1 cellular context compared by ENCODE assay signal in the genomic region with DNA sequence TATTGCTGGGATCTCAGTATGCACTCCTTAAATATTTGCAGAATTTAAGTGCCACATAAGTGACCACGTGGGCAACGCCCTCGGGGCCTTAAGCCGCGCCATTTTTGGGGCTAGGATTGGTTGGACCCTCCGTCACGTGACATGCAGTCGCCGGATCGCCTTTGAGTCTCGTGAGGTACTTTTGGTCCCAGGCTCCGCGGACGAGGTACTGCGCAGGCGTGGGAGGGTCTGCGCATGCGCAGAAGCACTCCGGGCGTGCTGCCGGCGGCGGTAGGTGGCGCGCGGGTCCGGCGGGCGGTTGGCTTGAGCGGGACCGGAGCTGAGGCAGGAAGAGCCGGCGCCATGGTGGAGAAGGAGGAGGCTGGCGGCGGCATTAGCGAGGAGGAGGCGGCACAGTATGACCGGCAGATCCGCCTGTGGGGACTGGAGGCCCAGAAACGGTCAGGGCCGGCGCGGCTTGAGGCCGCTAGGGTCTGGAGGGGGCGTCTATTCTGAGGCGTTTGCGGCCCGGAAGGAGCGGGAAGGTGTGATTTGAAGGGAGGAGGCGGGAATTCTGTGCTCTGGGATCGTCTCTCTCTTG.
TF ChIP-seq lines count a peak whose summit lies in the region.

A gene (plus strand): TSS at position 247 of the 580 bp plus-strand sequence. CDS start 96 bp downstream, at position 343.

TF ChIP-seq in HepG2, 621 proteins besides CTCF, POLR2A, EP300 and RAD21 (continued from another document and continues in another):
- TF ChIP-seq, protein P1, sequence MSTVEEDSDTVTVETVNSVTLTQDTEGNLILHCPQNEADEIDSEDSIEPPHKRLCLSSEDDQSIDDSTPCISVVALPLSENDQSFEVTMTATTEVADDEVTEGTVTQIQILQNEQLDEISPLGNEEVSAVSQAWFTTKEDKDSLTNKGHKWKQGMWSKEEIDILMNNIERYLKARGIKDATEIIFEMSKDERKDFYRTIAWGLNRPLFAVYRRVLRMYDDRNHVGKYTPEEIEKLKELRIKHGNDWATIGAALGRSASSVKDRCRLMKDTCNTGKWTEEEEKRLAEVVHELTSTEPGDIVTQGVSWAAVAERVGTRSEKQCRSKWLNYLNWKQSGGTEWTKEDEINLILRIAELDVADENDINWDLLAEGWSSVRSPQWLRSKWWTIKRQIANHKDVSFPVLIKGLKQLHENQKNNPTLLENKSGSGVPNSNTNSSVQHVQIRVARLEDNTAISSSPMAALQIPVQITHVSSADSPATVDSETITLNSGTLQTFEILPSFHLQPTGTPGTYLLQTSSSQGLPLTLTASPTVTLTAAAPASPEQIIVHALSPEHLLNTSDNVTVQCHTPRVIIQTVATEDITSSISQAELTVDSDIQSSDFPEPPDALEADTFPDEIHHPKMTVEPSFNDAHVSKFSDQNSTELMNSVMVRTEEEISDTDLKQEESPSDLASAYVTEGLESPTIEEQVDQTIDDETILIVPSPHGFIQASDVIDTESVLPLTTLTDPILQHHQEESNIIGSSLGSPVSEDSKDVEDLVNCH (CRISPR knock-in tag; IDR thresholded peaks at IDR 0.05), result no peak
- TF ChIP-seq TBL1XR1 (IDR thresholded peaks at IDR 0.05; ENCODE audit: borderline replicate concordance, low read length, partially characterized antibody), result peak; percentile 66
- peak; percentile 75; the same call in 1 of the 3 replicates for TF ChIP-seq MXI1 (IDR thresholded peaks at IDR 0.05; ENCODE audit: borderline replicate concordance, low read depth, low read length)
- TF ChIP-seq FOXA3 (CRISPR knock-in tag; IDR thresholded peaks at IDR 0.05), result peak; percentile 57
- TF ChIP-seq ZNF607 (CRISPR knock-in tag; IDR thresholded peaks at IDR 0.05; ENCODE audit: borderline replicate concordance), result peak; percentile 74
- no peak for TF ChIP-seq CEBPG (CRISPR knock-in tag; IDR thresholded peaks at IDR 0.05)
- TF ChIP-seq RFXAP (CRISPR knock-in tag; IDR thresholded peaks at IDR 0.05; ENCODE audit: borderline replicate concordance), result peak; percentile 9; the same call in 1 of the 2 replicates
- no peak for TF ChIP-seq ZNF7 (CRISPR knock-in tag; IDR thresholded peaks at IDR 0.05)
- TF ChIP-seq ZBTB8A (CRISPR knock-in tag; IDR thresholded peaks at IDR 0.05; ENCODE audit: borderline replicate concordance, low read depth), result no peak
- TF ChIP-seq ZBTB1 (CRISPR knock-in tag; IDR thresholded peaks at IDR 0.05; ENCODE audit: borderline replicate concordance), result no peak
- TF ChIP-seq HNRNPL (IDR thresholded peaks at IDR 0.05; ENCODE audit: low read depth, low read length), result 0 out of 2 replicates have a peak, but pooled peaks have one; percentile 12
- TF ChIP-seq POLR2AphosphoS2 (IDR thresholded peaks at IDR 0.05; ENCODE audit: low read depth, low read length), result no peak
- no peak for TF ChIP-seq SP1 (IDR thresholded peaks at IDR 0.05)
- TF ChIP-seq SP1 (CRISPR knock-in tag; IDR thresholded peaks at IDR 0.05), result 0 out of 2 replicates have a peak, but pooled peaks have one; percentile 22
- TF ChIP-seq, protein P2, sequence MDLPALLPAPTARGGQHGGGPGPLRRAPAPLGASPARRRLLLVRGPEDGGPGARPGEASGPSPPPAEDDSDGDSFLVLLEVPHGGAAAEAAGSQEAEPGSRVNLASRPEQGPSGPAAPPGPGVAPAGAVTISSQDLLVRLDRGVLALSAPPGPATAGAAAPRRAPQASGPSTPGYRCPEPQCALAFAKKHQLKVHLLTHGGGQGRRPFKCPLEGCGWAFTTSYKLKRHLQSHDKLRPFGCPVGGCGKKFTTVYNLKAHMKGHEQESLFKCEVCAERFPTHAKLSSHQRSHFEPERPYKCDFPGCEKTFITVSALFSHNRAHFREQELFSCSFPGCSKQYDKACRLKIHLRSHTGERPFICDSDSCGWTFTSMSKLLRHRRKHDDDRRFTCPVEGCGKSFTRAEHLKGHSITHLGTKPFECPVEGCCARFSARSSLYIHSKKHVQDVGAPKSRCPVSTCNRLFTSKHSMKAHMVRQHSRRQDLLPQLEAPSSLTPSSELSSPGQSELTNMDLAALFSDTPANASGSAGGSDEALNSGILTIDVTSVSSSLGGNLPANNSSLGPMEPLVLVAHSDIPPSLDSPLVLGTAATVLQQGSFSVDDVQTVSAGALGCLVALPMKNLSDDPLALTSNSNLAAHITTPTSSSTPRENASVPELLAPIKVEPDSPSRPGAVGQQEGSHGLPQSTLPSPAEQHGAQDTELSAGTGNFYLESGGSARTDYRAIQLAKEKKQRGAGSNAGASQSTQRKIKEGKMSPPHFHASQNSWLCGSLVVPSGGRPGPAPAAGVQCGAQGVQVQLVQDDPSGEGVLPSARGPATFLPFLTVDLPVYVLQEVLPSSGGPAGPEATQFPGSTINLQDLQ (CRISPR knock-in tag; IDR thresholded peaks at IDR 0.05), result peak; percentile 50; the same call in 1 of the 2 replicates
- peak; percentile 92 for TF ChIP-seq ZMYM4 (CRISPR knock-in tag; IDR thresholded peaks at IDR 0.05)
- TF ChIP-seq, protein P3, sequence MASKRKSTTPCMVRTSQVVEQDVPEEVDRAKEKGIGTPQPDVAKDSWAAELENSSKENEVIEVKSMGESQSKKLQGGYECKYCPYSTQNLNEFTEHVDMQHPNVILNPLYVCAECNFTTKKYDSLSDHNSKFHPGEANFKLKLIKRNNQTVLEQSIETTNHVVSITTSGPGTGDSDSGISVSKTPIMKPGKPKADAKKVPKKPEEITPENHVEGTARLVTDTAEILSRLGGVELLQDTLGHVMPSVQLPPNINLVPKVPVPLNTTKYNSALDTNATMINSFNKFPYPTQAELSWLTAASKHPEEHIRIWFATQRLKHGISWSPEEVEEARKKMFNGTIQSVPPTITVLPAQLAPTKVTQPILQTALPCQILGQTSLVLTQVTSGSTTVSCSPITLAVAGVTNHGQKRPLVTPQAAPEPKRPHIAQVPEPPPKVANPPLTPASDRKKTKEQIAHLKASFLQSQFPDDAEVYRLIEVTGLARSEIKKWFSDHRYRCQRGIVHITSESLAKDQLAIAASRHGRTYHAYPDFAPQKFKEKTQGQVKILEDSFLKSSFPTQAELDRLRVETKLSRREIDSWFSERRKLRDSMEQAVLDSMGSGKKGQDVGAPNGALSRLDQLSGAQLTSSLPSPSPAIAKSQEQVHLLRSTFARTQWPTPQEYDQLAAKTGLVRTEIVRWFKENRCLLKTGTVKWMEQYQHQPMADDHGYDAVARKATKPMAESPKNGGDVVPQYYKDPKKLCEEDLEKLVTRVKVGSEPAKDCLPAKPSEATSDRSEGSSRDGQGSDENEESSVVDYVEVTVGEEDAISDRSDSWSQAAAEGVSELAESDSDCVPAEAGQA (IDR thresholded peaks at IDR 0.05; ENCODE audit: low read depth), result peak; percentile 64; the same call in 1 of the 2 replicates
- TF ChIP-seq, protein P3 (CRISPR knock-in tag; IDR thresholded peaks at IDR 0.05; ENCODE audit: borderline replicate concordance), result no peak
- TF ChIP-seq ERF (CRISPR knock-in tag; IDR thresholded peaks at IDR 0.05), result peak; percentile 83
- TF ChIP-seq, protein P4, sequence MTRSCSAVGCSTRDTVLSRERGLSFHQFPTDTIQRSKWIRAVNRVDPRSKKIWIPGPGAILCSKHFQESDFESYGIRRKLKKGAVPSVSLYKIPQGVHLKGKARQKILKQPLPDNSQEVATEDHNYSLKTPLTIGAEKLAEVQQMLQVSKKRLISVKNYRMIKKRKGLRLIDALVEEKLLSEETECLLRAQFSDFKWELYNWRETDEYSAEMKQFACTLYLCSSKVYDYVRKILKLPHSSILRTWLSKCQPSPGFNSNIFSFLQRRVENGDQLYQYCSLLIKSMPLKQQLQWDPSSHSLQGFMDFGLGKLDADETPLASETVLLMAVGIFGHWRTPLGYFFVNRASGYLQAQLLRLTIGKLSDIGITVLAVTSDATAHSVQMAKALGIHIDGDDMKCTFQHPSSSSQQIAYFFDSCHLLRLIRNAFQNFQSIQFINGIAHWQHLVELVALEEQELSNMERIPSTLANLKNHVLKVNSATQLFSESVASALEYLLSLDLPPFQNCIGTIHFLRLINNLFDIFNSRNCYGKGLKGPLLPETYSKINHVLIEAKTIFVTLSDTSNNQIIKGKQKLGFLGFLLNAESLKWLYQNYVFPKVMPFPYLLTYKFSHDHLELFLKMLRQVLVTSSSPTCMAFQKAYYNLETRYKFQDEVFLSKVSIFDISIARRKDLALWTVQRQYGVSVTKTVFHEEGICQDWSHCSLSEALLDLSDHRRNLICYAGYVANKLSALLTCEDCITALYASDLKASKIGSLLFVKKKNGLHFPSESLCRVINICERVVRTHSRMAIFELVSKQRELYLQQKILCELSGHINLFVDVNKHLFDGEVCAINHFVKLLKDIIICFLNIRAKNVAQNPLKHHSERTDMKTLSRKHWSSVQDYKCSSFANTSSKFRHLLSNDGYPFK (CRISPR knock-in tag; IDR thresholded peaks at IDR 0.05; ENCODE audit: borderline replicate concordance), result peak; percentile 89; the same call in 1 of the 2 replicates
- peak; percentile 80; the same call in 1 of the 2 replicates for TF ChIP-seq ZSCAN25 (CRISPR knock-in tag; IDR thresholded peaks at IDR 0.05)
- no peak for TF ChIP-seq RBM39 (IDR thresholded peaks at IDR 0.05; ENCODE audit: low read depth, low read length, poor library complexity, severe bottlenecking)
- peak; percentile 77; the same call in 1 of the 2 replicates for TF ChIP-seq DMAP1 (CRISPR knock-in tag; IDR thresholded peaks at IDR 0.05)
- no peak for TF ChIP-seq ZNF296 (CRISPR knock-in tag; conservative IDR thresholded peaks at IDR 0.05)
- no peak for TF ChIP-seq ZNF256 (CRISPR knock-in tag; conservative IDR thresholded peaks at IDR 0.05)
- peak; percentile 90 for TF ChIP-seq KDM5B (CRISPR knock-in tag; IDR thresholded peaks at IDR 0.05; ENCODE audit: borderline replicate concordance)
- TF ChIP-seq AGO2 (optimal IDR thresholded peaks at IDR 0.05; ENCODE audit: low read depth, low read length), result peak; percentile 56
- peak; percentile 87 for TF ChIP-seq IRF2 (CRISPR knock-in tag; IDR thresholded peaks at IDR 0.05)
- peak; percentile 51 for TF ChIP-seq STAG1 (CRISPR knock-in tag; IDR thresholded peaks at IDR 0.05)
- peak; percentile 53; the same call in 1 of the 2 replicates for TF ChIP-seq ZNF768 (CRISPR knock-in tag; IDR thresholded peaks at IDR 0.05)
- TF ChIP-seq, protein P5, sequence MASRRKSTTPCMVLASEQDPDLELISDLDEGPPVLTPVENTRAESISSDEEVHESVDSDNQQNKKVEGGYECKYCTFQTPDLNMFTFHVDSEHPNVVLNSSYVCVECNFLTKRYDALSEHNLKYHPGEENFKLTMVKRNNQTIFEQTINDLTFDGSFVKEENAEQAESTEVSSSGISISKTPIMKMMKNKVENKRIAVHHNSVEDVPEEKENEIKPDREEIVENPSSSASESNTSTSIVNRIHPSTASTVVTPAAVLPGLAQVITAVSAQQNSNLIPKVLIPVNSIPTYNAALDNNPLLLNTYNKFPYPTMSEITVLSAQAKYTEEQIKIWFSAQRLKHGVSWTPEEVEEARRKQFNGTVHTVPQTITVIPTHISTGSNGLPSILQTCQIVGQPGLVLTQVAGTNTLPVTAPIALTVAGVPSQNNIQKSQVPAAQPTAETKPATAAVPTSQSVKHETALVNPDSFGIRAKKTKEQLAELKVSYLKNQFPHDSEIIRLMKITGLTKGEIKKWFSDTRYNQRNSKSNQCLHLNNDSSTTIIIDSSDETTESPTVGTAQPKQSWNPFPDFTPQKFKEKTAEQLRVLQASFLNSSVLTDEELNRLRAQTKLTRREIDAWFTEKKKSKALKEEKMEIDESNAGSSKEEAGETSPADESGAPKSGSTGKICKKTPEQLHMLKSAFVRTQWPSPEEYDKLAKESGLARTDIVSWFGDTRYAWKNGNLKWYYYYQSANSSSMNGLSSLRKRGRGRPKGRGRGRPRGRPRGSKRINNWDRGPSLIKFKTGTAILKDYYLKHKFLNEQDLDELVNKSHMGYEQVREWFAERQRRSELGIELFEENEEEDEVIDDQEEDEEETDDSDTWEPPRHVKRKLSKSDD (CRISPR knock-in tag; IDR thresholded peaks at IDR 0.05; ENCODE audit: low read depth), result 0 out of 2 replicates have a peak, but pooled peaks have one; percentile 32
- TF ChIP-seq ARNTL (CRISPR knock-in tag; IDR thresholded peaks at IDR 0.05), result peak; percentile 78
- no peak for TF ChIP-seq SOX13 (IDR thresholded peaks at IDR 0.05)
- no peak; a peak in 1 of 4 replicates for TF ChIP-seq SOX13 (CRISPR knock-in tag; conservative IDR thresholded peaks at IDR 0.05 in 1 of 2, IDR thresholded peaks at IDR 0.05 in 1 of 2)
- no peak for TF ChIP-seq PCBP1 (IDR thresholded peaks at IDR 0.05; ENCODE audit: borderline replicate concordance, low read depth, low read length)
- TF ChIP-seq CAMTA2 (CRISPR knock-in tag; IDR thresholded peaks at IDR 0.05; ENCODE audit: borderline replicate concordance), result 0 out of 2 replicates have a peak, but pooled peaks have one; percentile 44
- TF ChIP-seq, protein P6, sequence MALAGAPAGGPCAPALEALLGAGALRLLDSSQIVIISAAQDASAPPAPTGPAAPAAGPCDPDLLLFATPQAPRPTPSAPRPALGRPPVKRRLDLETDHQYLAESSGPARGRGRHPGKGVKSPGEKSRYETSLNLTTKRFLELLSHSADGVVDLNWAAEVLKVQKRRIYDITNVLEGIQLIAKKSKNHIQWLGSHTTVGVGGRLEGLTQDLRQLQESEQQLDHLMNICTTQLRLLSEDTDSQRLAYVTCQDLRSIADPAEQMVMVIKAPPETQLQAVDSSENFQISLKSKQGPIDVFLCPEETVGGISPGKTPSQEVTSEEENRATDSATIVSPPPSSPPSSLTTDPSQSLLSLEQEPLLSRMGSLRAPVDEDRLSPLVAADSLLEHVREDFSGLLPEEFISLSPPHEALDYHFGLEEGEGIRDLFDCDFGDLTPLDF (CRISPR knock-in tag; IDR thresholded peaks at IDR 0.05), result peak; percentile 61; the same call in 1 of the 2 replicates
- peak; percentile 70; the same call in 1 of the 2 replicates for TF ChIP-seq KMT2A (CRISPR knock-in tag; IDR thresholded peaks at IDR 0.05)
- TF ChIP-seq YY1 (IDR thresholded peaks at IDR 0.05; ENCODE audit: insufficient read depth, insufficient replicate concordance, low read depth, low read length), result peak; percentile 88
- TF ChIP-seq SSRP1 (CRISPR knock-in tag; IDR thresholded peaks at IDR 0.05), result no peak
- TF ChIP-seq ETV6 (CRISPR knock-in tag; conservative IDR thresholded peaks at IDR 0.05), result no peak
- TF ChIP-seq SNAI1 (CRISPR knock-in tag; IDR thresholded peaks at IDR 0.05; ENCODE audit: borderline replicate concordance), result no peak; the same call in 1 of the 2 replicates
- TF ChIP-seq ZNF432 (CRISPR knock-in tag; IDR thresholded peaks at IDR 0.05; ENCODE audit: borderline replicate concordance), result no peak
